ENCODE assay signal across 1 cellular context in the genomic region with DNA sequence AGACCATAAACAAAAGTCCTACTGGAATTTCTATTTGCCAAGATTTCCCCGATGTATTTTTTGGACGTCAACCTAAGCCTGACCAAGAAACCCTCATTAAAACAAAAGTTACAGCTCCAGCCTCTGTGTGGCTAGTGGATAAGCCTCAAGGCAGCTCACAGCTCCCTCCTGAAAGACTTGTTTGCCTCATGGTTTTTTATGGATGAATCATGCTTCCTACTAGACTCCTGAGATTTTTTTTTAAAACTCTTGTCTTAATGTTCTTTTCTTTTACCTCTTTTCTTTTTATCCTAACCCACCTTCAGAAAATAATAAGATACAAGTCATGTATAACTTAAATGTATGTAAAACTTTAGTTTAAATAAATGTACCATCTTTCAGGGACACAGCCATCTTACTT.
A peak's percentile ranks its signal among the peaks of the same experiment; 100 is the strongest.
TF ChIP-seq lines count a peak whose summit lies in the region.

No MANE protein-coding gene starts in this region.

TF ChIP-seq in endothelial cell of umbilical vein, 7 proteins besides CTCF, POLR2A, EP300 and RAD21 (continued from another document):
- TF ChIP-seq MAX (IDR thresholded peaks at IDR 0.05; ENCODE audit: insufficient read depth, insufficient read length): no peak
- peak; percentile 15 for TF ChIP-seq JUN (IDR thresholded peaks at IDR 0.05; ENCODE audit: borderline replicate concordance, insufficient read depth, insufficient read length, low read depth)
